9 cellular contexts compared by ENCODE assay signal in genomic region chr2:41963661-41964525, GRCh38.
DNase-seq lines count a peak whose midpoint lies in the region; ATAC-seq and TF ChIP-seq lines count a peak whose summit lies in the region.
"Had no signal": no experiment of that assay in that cellular context is flagged by ENCODE, and none has a peak within 500 bp of the region (broad histone marks: within the 10 kb centered on the region; RNA-seq: fewer than 3 reads in every experiment).

No MANE protein-coding gene starts in this region.

- TF ChIP-seq CTCF in BE2C (IDR thresholded peaks at IDR 0.05; ENCODE audit: low read depth, low read length) (no peak), endodermal cell (conservative IDR thresholded peaks at IDR 0.05) (peak; percentile 35)
- TF ChIP-seq CTCF in activated CD8-positive, alpha-beta T cell treated with anti-CD3 and anti-CD28 coated beads for 36 hours (IDR thresholded peaks at IDR 0.05) = no peak

- intact Hi-C loops in activated CD8-positive, alpha-beta T cell treated with anti-CD3 and anti-CD28 coated beads for 36 hours (cut with micrococcal nuclease) = no loop called here

- WGBS in endodermal cell (ENCODE audit: insufficient coverage in 1 of 2, insufficient read length in 1 of 2), 2 experiments = 45 to 73% methylated on average over 5 to 10 of the region's 10 CpGs

- H3K27ac ChIP-seq in endodermal cell (ENCODE audit: low read depth, low read length) (peak overlapping the region; percentile 80), muscle layer of duodenum (ENCODE audit: low read length) (peak overlapping the region; percentile 69)
- H3K27ac ChIP-seq: C4-2B had no signal

- H3K9ac ChIP-seq in endodermal cell (ENCODE audit: extremely low read depth, low read length, poor library complexity, severe bottlenecking) = no peak overlapping the region

- peaks cover 25% of the 10 kb centered on the region for H3K4me1 ChIP-seq in BE2C
- H3K4me1 ChIP-seq in endodermal cell (ENCODE audit: control insufficient read depth, insufficient read depth, low read length) = peaks cover 25% of the 10 kb centered on the region
- peaks cover 29 to 43% of the 10 kb centered on the region in 2 donors for H3K4me1 ChIP-seq in muscle layer of duodenum (ENCODE audit: control insufficient read depth in 1 of 2, insufficient read depth in 2 of 2, low read length in 2 of 2)

- ATAC-seq in GM19351 (IDR thresholded peaks at IDR 0.05; ENCODE audit: unreplicated experiment) = no peak
- no peak for ATAC-seq in activated CD8-positive, alpha-beta T cell treated with anti-CD3 and anti-CD28 coated beads for 36 hours

- peak overlapping the region; percentile 25 for H3K4me3 Mint-ChIP-seq in endodermal cell
- no peak overlapping the region for H3K4me3 Mint-ChIP-seq in activated CD8-positive, alpha-beta T cell treated with anti-CD3 and anti-CD28 coated beads for 36 hours

- H3K4me1 Mint-ChIP-seq in endodermal cell = peaks cover 49% of the 10 kb centered on the region
- H3K4me1 Mint-ChIP-seq in activated CD8-positive, alpha-beta T cell treated with anti-CD3 and anti-CD28 coated beads for 36 hours (ENCODE audit: low read depth) = peaks cover 2% of the 10 kb centered on the region

- H3K27me3 ChIP-seq in BE2C (no peaks in the 10 kb centered on the region), endodermal cell (ENCODE audit: control insufficient read depth, insufficient read depth, low read length, poor library complexity, severe bottlenecking) (peaks cover 4% of the 10 kb centered on the region), muscle layer of duodenum (ENCODE audit: low read depth, low read length) (no peaks in the 10 kb centered on the region)

- H3K9me3 ChIP-seq in BE2C (no peaks in the 10 kb centered on the region), endodermal cell (ENCODE audit: control insufficient read depth, low read length) (no peaks in the 10 kb centered on the region), muscle layer of duodenum (ENCODE audit: control insufficient read depth in 1 of 2, low read length in 2 of 2) (no peaks in the 10 kb centered on the region)

- H3K27ac Mint-ChIP-seq in endodermal cell = peak overlapping the region; percentile 60
- no peak overlapping the region for H3K27ac Mint-ChIP-seq in activated CD8-positive, alpha-beta T cell treated with anti-CD3 and anti-CD28 coated beads for 36 hours

- POLR2A ChIA-PET in activated CD8-positive, alpha-beta T cell treated with anti-CD3 and anti-CD28 coated beads for 36 hours (lab: Charles Lee) = no interaction called here

- CTCF ChIA-PET in activated CD8-positive, alpha-beta T cell treated with anti-CD3 and anti-CD28 coated beads for 36 hours (lab: Charles Lee) = no interaction called here

- DNase-seq in BE2C (peak; percentile 70), NCI-H2227 (lab: John Stamatoyannopoulos, UW; ENCODE audit: unreplicated experiment) (peak; percentile 46), endodermal cell (peak; percentile 83), DMS114 treated with DMSO at 0.1 percent for 48 hours (lab: John Stamatoyannopoulos, UW; ENCODE audit: unreplicated experiment) (no peak)
- no peak for DNase-seq in stimulated activated naive CD4-positive, alpha-beta T cell treated with Interleukin-2 at 50 U/mL for 16 hours (lab: John Stamatoyannopoulos, UW)
- no peak for DNase-seq in activated CD8-positive, alpha-beta T cell treated with anti-CD3 and anti-CD28 coated beads for 36 hours

- no peaks in the 10 kb centered on the region for H3K36me3 Mint-ChIP-seq in endodermal cell (ENCODE audit: low read depth)
- H3K36me3 Mint-ChIP-seq in activated CD8-positive, alpha-beta T cell treated with anti-CD3 and anti-CD28 coated beads for 36 hours (ENCODE audit: low read depth) = no peaks in the 10 kb centered on the region

- H3K36me3 ChIP-seq in BE2C (no peaks in the 10 kb centered on the region; the same call in 1 of the 2 replicates), endodermal cell (ENCODE audit: control insufficient read depth, insufficient read depth, low read length) (no peaks in the 10 kb centered on the region), muscle layer of duodenum (ENCODE audit: control insufficient read depth in 1 of 2, insufficient read depth in 2 of 2, low read length in 2 of 2) (no peaks in the 10 kb centered on the region)

- H3K27me3 Mint-ChIP-seq in endodermal cell (ENCODE audit: insufficient read depth) = peaks cover 2% of the 10 kb centered on the region
- peaks cover 2% of the 10 kb centered on the region for H3K27me3 Mint-ChIP-seq in activated CD8-positive, alpha-beta T cell treated with anti-CD3 and anti-CD28 coated beads for 36 hours

- no peaks in the 10 kb centered on the region for H3K9me3 Mint-ChIP-seq in endodermal cell
- no peaks in the 10 kb centered on the region for H3K9me3 Mint-ChIP-seq in activated CD8-positive, alpha-beta T cell treated with anti-CD3 and anti-CD28 coated beads for 36 hours

- peak overlapping the region; percentile 27; the same call in 1 of the 2 replicates for H3K4me3 ChIP-seq in BE2C (ENCODE audit: low read depth, low read length)
- no peak overlapping the region for H3K4me3 ChIP-seq in endodermal cell (ENCODE audit: low read length)
- no peak overlapping the region for H3K4me3 ChIP-seq in muscle layer of duodenum (ENCODE audit: low read depth in 1 of 2, low read length in 2 of 2)

Comparison
In these comparisons a context has a peak if more than half of its experiments do, and no peak if none do; other contexts are left out.
1. DNase-seq: peak in BE2C (single experiment), NCI-H2227 (single experiment) and endodermal cell (single experiment); none in stimulated activated naive CD4-positive, alpha-beta T cell treated with Interleukin-2 at 50 U/mL for 16 hours (single experiment), activated CD8-positive, alpha-beta T cell treated with anti-CD3 and anti-CD28 coated beads for 36 hours (single experiment) and DMS114 treated with DMSO at 0.1 percent for 48 hours (single experiment).